In the genomic region with DNA sequence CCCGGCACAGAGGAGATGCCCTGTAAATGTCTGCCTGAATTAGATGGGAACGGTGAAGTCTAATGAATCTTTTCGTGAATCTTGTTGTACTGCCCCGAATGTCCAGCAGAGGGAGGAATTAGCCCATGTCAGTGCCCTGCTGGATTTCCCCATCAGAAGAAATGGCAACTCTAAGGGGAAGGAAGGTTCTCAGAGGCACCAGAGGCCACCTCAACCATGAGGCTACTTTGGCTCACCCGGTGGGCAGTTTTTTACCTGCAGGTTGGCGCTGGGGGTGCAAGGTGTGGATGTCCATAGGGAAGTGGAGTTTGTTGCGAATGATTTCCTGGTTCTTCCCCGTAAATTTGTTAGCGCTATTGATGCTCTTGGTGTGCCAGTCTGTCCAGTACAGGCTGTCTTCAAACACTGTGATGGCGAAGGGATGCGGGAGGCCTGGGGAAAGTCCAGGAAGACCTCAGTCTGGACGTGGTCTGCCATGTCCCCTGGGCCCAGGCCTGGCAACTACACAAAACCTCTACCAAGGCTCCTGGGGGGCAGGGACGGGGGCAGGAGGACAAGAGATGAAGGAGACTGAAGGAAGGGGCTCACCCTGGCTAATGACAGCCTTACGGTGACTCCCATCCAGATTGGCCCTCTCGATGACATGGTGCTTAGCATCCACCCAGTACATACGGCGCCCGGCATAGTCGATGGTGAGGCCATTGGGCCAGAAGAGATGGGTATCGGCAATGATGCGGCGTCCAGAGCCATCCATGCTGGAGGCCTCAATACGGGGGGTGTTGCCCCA, we compare ENCODE assay signal across 8 cellular contexts. TPM values are rescaled to one million over a fixed set of nuclear protein-coding genes. Genes with fewer than 3 reads are reported as not detected.
A peak's percentile ranks its signal among the peaks of the same experiment; 100 is the strongest.
DNase-seq lines count a peak whose midpoint lies in the region; ATAC-seq and TF ChIP-seq lines count a peak whose summit lies in the region.

No MANE protein-coding gene starts in this region.

- no peaks in the 10 kb centered on the region for H3K36me3 ChIP-seq in fibroblast of lung (ENCODE audit: control insufficient read depth, insufficient read depth, low read length)

- in situ Hi-C loops in KBM-7 (cut with MboI; ENCODE audit: low pct_unique_long_range_greater_than_20kb, low sequenced_read_pairs), result loop anchor here (10.0 kb wide), 1 partner anchor 275 kb away; no protein-coding TSS in a partner anchor

- no peaks in the 10 kb centered on the region for H3K9me3 Mint-ChIP-seq in neural crest cell
- no peaks in the 10 kb centered on the region for H3K9me3 Mint-ChIP-seq in stimulated activated naive CD8-positive, alpha-beta T cell treated with anti-CD3 and anti-CD28 coated beads, Interleukin-15, amount 100 ng/mL, for 72 hours

- no peaks in the 10 kb centered on the region for H3K4me1 Mint-ChIP-seq in neural crest cell
- H3K4me1 Mint-ChIP-seq in stimulated activated naive CD8-positive, alpha-beta T cell treated with anti-CD3 and anti-CD28 coated beads, Interleukin-15, amount 100 ng/mL, for 72 hours, result no peaks in the 10 kb centered on the region

- H3K27ac Mint-ChIP-seq in neural crest cell (ENCODE audit: unreplicated experiment), result peak overlapping the region; percentile 63
- peak overlapping the region; percentile 24 to 87 for H3K27ac Mint-ChIP-seq in stimulated activated naive CD8-positive, alpha-beta T cell treated with anti-CD3 and anti-CD28 coated beads, Interleukin-15, amount 100 ng/mL, for 72 hours

- H3K4me1 ChIP-seq in fibroblast of lung (ENCODE audit: control insufficient read depth, extremely low read depth, insufficient read depth, low read length), result no peaks in the 10 kb centered on the region

- peak; percentile 81 for DNase-seq in GM10266 (ENCODE audit: extremely low spot score)
- peak; percentile 82 for DNase-seq in KBM-7
- peak; percentile 41 for DNase-seq in OCI-M2 (lab: John Stamatoyannopoulos, UW; ENCODE audit: unreplicated experiment)
- peak; percentile 74 for DNase-seq in activated T-cell treated with anti-CD3 and anti-CD28 coated beads for 4 hours
- DNase-seq in fibroblast of lung (ENCODE audit: low read depth in 2 of 2), result peak; percentile 47 to 79
- peak; percentile 81 for DNase-seq in neural crest cell (ENCODE audit: low read depth, low spot score)
- peak; percentile 70 to 72 for DNase-seq in stimulated activated naive CD8-positive, alpha-beta T cell treated with anti-CD3 and anti-CD28 coated beads, Interleukin-15, amount 100 ng/mL, for 72 hours
- DNase-seq in cortex of kidney (lab: John Stamatoyannopoulos, UW), result no peak

- no peak overlapping the region for H3K27ac ChIP-seq in fibroblast of lung (ENCODE audit: insufficient read depth, low read length)

- H3K27me3 Mint-ChIP-seq in neural crest cell (ENCODE audit: low read depth), result no peaks in the 10 kb centered on the region
- H3K27me3 Mint-ChIP-seq in stimulated activated naive CD8-positive, alpha-beta T cell treated with anti-CD3 and anti-CD28 coated beads, Interleukin-15, amount 100 ng/mL, for 72 hours, result peaks cover 7% of the 10 kb centered on the region

- peak; percentile 89 for ATAC-seq in stimulated activated naive CD8-positive, alpha-beta T cell treated with anti-CD3 and anti-CD28 coated beads, Interleukin-15, amount 100 ng/mL, for 72 hours

- H3K79me2 ChIP-seq in fibroblast of lung (ENCODE audit: control insufficient read depth, insufficient read depth, low read length), result no peaks in the 10 kb centered on the region

- H2AFZ ChIP-seq in fibroblast of lung (ENCODE audit: low read length), result no peak overlapping the region

- H3K4me2 ChIP-seq in fibroblast of lung (ENCODE audit: extremely low read depth, insufficient read depth, low read length), result no peak overlapping the region

- H3K36me3 Mint-ChIP-seq in neural crest cell (ENCODE audit: low read depth), result peaks cover 6% of the 10 kb centered on the region

- H3K4me3 Mint-ChIP-seq in neural crest cell, result no peak overlapping the region
- no peak overlapping the region for H3K4me3 Mint-ChIP-seq in stimulated activated naive CD8-positive, alpha-beta T cell treated with anti-CD3 and anti-CD28 coated beads, Interleukin-15, amount 100 ng/mL, for 72 hours

- H4K20me1 ChIP-seq in fibroblast of lung (ENCODE audit: control insufficient read depth, extremely low read depth, insufficient read depth, low read length), result no peaks in the 10 kb centered on the region

- no peak overlapping the region for H3K9ac ChIP-seq in fibroblast of lung (ENCODE audit: insufficient read depth, low read length)

- no peaks in the 10 kb centered on the region for H3K9me3 ChIP-seq in fibroblast of lung (ENCODE audit: control insufficient read depth, insufficient read depth, low read depth, low read length)

- TF ChIP-seq CTCF in GM10266 (IDR thresholded peaks at IDR 0.05; ENCODE audit: control insufficient read depth, insufficient read depth, low read depth, missing control alignments) (peak; percentile 94), fibroblast of lung (conservative IDR thresholded peaks at IDR 0.05 in 1 of 2, IDR thresholded peaks at IDR 0.05 in 1 of 2; ENCODE audit: low read depth in 1 of 2, low read length in 2 of 2) (peak; percentile 87 to 96), neural crest cell (conservative IDR thresholded peaks at IDR 0.05) (peak; percentile 87)

- no peak overlapping the region for H3K4me3 ChIP-seq in fibroblast of lung (replicated peaks in 1 of 4; ENCODE audit: control extremely low read depth in 1 of 4, insufficient read depth in 1 of 4, low read depth in 3 of 4, low read length in 4 of 4)

- H3K27me3 ChIP-seq in fibroblast of lung (ENCODE audit: control insufficient read depth, insufficient read depth, low read length), result no peaks in the 10 kb centered on the region

RNA-seq across cellular contexts. Expression of a gene that starts 28.5 kb away (rescaled TPM):
- total RNA-seq in fibroblast of lung (1.3 TPM in 2 replicates), neural crest cell (23.5 and 24.5 TPM in 2 replicates)
- polyA plus RNA-seq in fibroblast of lung, result 2.9 and 3.3 TPM in 2 replicates
- 3.7 and 3.8 TPM in 2 replicates for polyA plus RNA-seq in fibroblast of lung (2012)
- 24.3 and 56.5 TPM in 2 replicates for polyA minus RNA-seq in fibroblast of lung (ENCODE audit: low replicate concordance)

RNA-seq across cellular contexts. Expression of a gene that starts 43.8 kb away (rescaled TPM):
- total RNA-seq in fibroblast of lung (61.4 and 111 TPM in 2 replicates), neural crest cell (253 TPM in 2 replicates)
- 64.7 and 91.9 TPM in 2 replicates for polyA plus RNA-seq in fibroblast of lung
- 50.8 and 58.1 TPM in 2 replicates for polyA plus RNA-seq in fibroblast of lung (2012)
- polyA minus RNA-seq in fibroblast of lung (ENCODE audit: low replicate concordance), result 53.2 and 104 TPM in 2 replicates

RNA-seq across cellular contexts. Expression of a gene that starts 46.7 kb away (rescaled TPM):
- total RNA-seq in fibroblast of lung, result 13.9 and 15.5 TPM in 2 replicates
- 34.1 TPM in 2 replicates for polyA plus RNA-seq in fibroblast of lung
- polyA plus RNA-seq in fibroblast of lung (2012), result 28.8 and 36.7 TPM in 2 replicates
- polyA minus RNA-seq in fibroblast of lung (ENCODE audit: low replicate concordance), result 34.8 and 41.2 TPM in 2 replicates
- 58.5 and 60.1 TPM in 2 replicates for total RNA-seq in neural crest cell

Comparison
In these comparisons a context has a peak if more than half of its experiments do, and no peak if none do; other contexts are left out.
1. RNA of a gene that starts 28.5 kb away (total RNA-seq): 23.5 to 24.5 TPM in neural crest cell; 1.3 TPM in fibroblast of lung; every median in the first group is over 10 times any median in the second.
2. Peak in every context shown above with its lines, with median percentiles within 50 percentile points of each other: CTCF ChIP-seq.